ENCODE assay signal across 13 cellular contexts in genomic region chr14:89331398-89331797, GRCh38.
A peak's percentile ranks its signal among the peaks of the same experiment; 100 is the strongest.
DNase-seq lines count a peak whose midpoint lies in the region; ATAC-seq and TF ChIP-seq lines count a peak whose summit lies in the region.
"Had no signal": no experiment of that assay in that cellular context is flagged by ENCODE, and none has a peak within 500 bp of the region (broad histone marks: within the 10 kb centered on the region; RNA-seq: fewer than 3 reads in every experiment).

No MANE protein-coding gene starts in this region.

- no TSS peak for BruUV-seq in mammary epithelial cell (replicated peaks; lab: Mats Ljungman, UMichigan)

- WGBS in mammary epithelial cell (ENCODE audit: low coverage, missing lambda C conversion rate): 79% methylated on average over 5 of the region's 5 CpGs

- H2AFZ ChIP-seq in MM.1S (ENCODE audit: low read length) (no peak overlapping the region), mammary epithelial cell (ENCODE audit: low read depth, low read length) (no peak overlapping the region)

- H3K4me2 ChIP-seq in MM.1S (ENCODE audit: low read depth, low read length) (no peak overlapping the region), mammary epithelial cell (ENCODE audit: insufficient read depth, low read depth, low read length) (no peak overlapping the region)

- ATAC-seq in GM19372 (IDR thresholded peaks at IDR 0.05; ENCODE audit: low read depth, unreplicated experiment) (peak; percentile 89), HG02852 (IDR thresholded peaks at IDR 0.05; ENCODE audit: unreplicated experiment) (peak; percentile 93), HG03571 (IDR thresholded peaks at IDR 0.05; ENCODE audit: unreplicated experiment) (peak; percentile 92)
- ATAC-seq: K562 had no signal

- H3K36me3 ChIP-seq in GM06990 (ENCODE audit: control insufficient read depth, insufficient read depth, low read length): no peaks in the 10 kb centered on the region
- H3K36me3 ChIP-seq in MM.1S (replicated peaks; ENCODE audit: insufficient read depth, low read length): no peaks in the 10 kb centered on the region
- H3K36me3 ChIP-seq in mammary epithelial cell (ENCODE audit: insufficient read depth, low read length): peaks cover 2% of the 10 kb centered on the region

- H3K9me3 ChIP-seq in MM.1S (replicated peaks; ENCODE audit: insufficient read depth, low read length) (no peaks in the 10 kb centered on the region), mammary epithelial cell (replicated peaks; ENCODE audit: insufficient read depth, low read length) (no peaks in the 10 kb centered on the region)

- no peaks in the 10 kb centered on the region for H3F3A ChIP-seq in MM.1S (ENCODE audit: insufficient read depth, low read length)

- H3K9ac ChIP-seq in MM.1S (ENCODE audit: low read length): no peak overlapping the region
- H3K9ac ChIP-seq in mammary epithelial cell (ENCODE audit: insufficient read depth, low read length): no peak overlapping the region

- H3K27ac ChIP-seq in MM.1S (ENCODE audit: low read length) (no peak overlapping the region), mammary epithelial cell (ENCODE audit: insufficient read depth, low read depth, low read length) (no peak overlapping the region)

- peaks cover 36% of the 10 kb centered on the region for H3K79me2 ChIP-seq in MM.1S (ENCODE audit: low read length)
- no peaks in the 10 kb centered on the region for H3K79me2 ChIP-seq in mammary epithelial cell (ENCODE audit: insufficient read depth, low read length)

- H3K4me3 ChIP-seq in GM06990 (replicated peaks; ENCODE audit: low read depth, low read length) (no peak overlapping the region), MM.1S (ENCODE audit: low read length) (no peak overlapping the region), mammary epithelial cell (replicated peaks in 1 of 3; ENCODE audit: insufficient read depth in 1 of 3, low read depth in 2 of 3, low read length in 3 of 3) (no peak overlapping the region)
- H3K4me3 ChIP-seq: K562, skin epidermis had no signal

- CTCF ChIA-PET in mammary epithelial cell (lab: Charles Lee; ENCODE audit: low non-redundant PET): no interaction called here

- no peak for TF ChIP-seq CTCF in GM06990 (IDR thresholded peaks at IDR 0.05; ENCODE audit: insufficient read depth, low read length, poor library complexity, severe bottlenecking)
- TF ChIP-seq CTCF in MM.1S (IDR thresholded peaks at IDR 0.05; ENCODE audit: low read length): no peak
- no peak for TF ChIP-seq CTCF in mammary epithelial cell (conservative IDR thresholded peaks at IDR 0.05 in 1 of 2, IDR thresholded peaks at IDR 0.05 in 1 of 2; ENCODE audit: extremely low read depth in 1 of 2, insufficient read depth in 1 of 2, low read depth in 1 of 2, low read length in 2 of 2)

- H3K4me1 ChIP-seq in MM.1S (ENCODE audit: low read length): no peaks in the 10 kb centered on the region
- H3K4me1 ChIP-seq in mammary epithelial cell (ENCODE audit: insufficient read depth, low read length): no peaks in the 10 kb centered on the region

- H3K9me2 ChIP-seq in MM.1S (replicated peaks; ENCODE audit: insufficient read depth, low read length): no peaks in the 10 kb centered on the region

- in situ Hi-C loops in mammary epithelial cell (cut with MboI; ENCODE audit: low sequenced_read_pairs in 2 of 2): no loop called here

- H4K20me1 ChIP-seq in MM.1S (ENCODE audit: insufficient read depth, low read length) (no peaks in the 10 kb centered on the region), mammary epithelial cell (ENCODE audit: insufficient read depth, low read length) (no peaks in the 10 kb centered on the region)

- DNase-seq in GM06990 (ENCODE audit: extremely low read depth, insufficient read length) (peak; percentile 78), MM.1S (no peak), retina (no peak), mammary epithelial cell (no peak)
- DNase-seq in stimulated activated CD4-positive, alpha-beta T cell treated with anti-CD3 and anti-CD28 coated beads, Interleukin-4, amount 100 ng/mL, for 1 hour: no peak
- DNase-seq: activated effector memory CD4-positive, alpha-beta T cell treated with anti-CD3 and anti-CD28 coated beads, Interleukin-2, amount 50 U/mL, for 16 hours; dermis blood vessel endothelial cell; NCI-H526 had no signal

- H3K27me3 ChIP-seq in GM06990 (replicated peaks; ENCODE audit: control insufficient read depth, insufficient read depth, low read length) (no peaks in the 10 kb centered on the region), MM.1S (replicated peaks; ENCODE audit: insufficient read depth, low read length) (no peaks in the 10 kb centered on the region), mammary epithelial cell (ENCODE audit: insufficient read depth, low read length) (no peaks in the 10 kb centered on the region)

- intact Hi-C loops in mammary epithelial cell (cut with micrococcal nuclease): no loop called here

- dilution Hi-C loops in mammary epithelial cell (cut with HindIII; ENCODE audit: low sequenced_read_pairs): no loop called here
